Comparison of ENCODE assay signal across 26 cellular contexts in the genomic region with DNA sequence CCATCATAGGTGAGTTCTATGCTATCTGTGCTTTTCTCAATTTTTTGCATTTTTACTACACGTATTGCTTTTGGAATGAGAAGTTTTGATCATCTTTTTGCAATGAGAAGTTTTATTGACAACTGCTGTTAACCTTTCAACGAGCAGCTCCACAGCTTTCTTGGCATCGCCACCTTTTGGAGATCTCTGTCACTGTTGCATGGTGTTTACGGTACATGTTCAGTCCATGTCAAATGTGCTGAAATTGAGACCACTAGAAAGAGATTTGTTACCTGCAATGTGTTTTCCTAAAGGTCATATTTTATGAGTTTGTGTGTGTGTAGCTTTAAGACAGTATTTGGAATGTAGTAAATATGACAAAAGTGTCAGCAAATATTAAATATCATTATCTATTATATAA.
"Had no signal": no experiment of that assay in that cellular context is flagged by ENCODE, and none has a peak within 500 bp of the region (broad histone marks: within the 10 kb centered on the region; RNA-seq: fewer than 3 reads in every experiment).

No MANE protein-coding gene starts in this region.

- H3K4me3 ChIP-seq: esophagus squamous epithelium, lower lobe of right lung, pancreas, right atrium auricular region, sigmoid colon, testis, tibial nerve, upper lobe of left lung had no signal

- H3K27me3 ChIP-seq: esophagus squamous epithelium, pancreas, right atrium auricular region, sigmoid colon, testis, tibial nerve, upper lobe of left lung had no signal

- H3K27ac Mint-ChIP-seq: effector memory CD8-positive, alpha-beta T cell; natural killer cell; progenitor cell of endocrine pancreas; stimulated activated memory B cell treated with anti-CD40 and anti-IgM and Interleukin-4, amounts not matched to agents 10 μg/mL and 1 μg/mL and 100 μg/mL, for 72 hours had no signal

- H3K9me3 ChIP-seq: esophagus squamous epithelium, lower lobe of right lung, neutrophil, pancreas, right atrium auricular region, sigmoid colon, testis, tibial nerve, upper lobe of left lung had no signal

- H3K4me1 Mint-ChIP-seq: natural killer cell; neural crest cell; stimulated activated memory B cell treated with anti-CD40 and anti-IgM and Interleukin-4, amounts not matched to agents 10 μg/mL and 1 μg/mL and 100 μg/mL, for 72 hours had no signal

- H3K36me3 ChIP-seq: esophagus squamous epithelium, lower lobe of right lung, neutrophil, pancreas, right atrium auricular region, sigmoid colon, tibial nerve, upper lobe of left lung had no signal

- DNase-seq: cerebellar nuclear complex; cortex of kidney; effector memory CD8-positive, alpha-beta T cell; esophagus squamous epithelium; foreskin melanocyte; left cardiac atrium; left ventricle myocardium superior; lower lobe of right lung; natural killer cell; pancreas; sigmoid colon; stimulated activated CD4-positive, alpha-beta T cell treated with anti-CD3 and anti-CD28 coated beads, Interleukin-2, amount 100 ng/mL, for 24 hours; stimulated activated CD4-positive, alpha-beta T cell treated with anti-CD3 and anti-CD28 coated beads, Interleukin-4, amount 100 ng/mL, for 4 hours; stimulated activated naive CD8-positive, alpha-beta T cell treated with anti-CD3 and anti-CD28 coated beads, Interleukin-15, Interleukin-2, amounts not matched to agents 100 U/mL and 50 U/mL, for 24 hours; substantia nigra; testis; upper lobe of left lung had no signal

- H3K4me3 Mint-ChIP-seq: effector memory CD8-positive, alpha-beta T cell; natural killer cell; neural crest cell; stimulated activated memory B cell treated with anti-CD40 and anti-IgM and Interleukin-4, amounts not matched to agents 10 μg/mL and 1 μg/mL and 100 μg/mL, for 72 hours had no signal

- H3K4me1 ChIP-seq: lower lobe of right lung, right atrium auricular region, testis, tibial nerve had no signal

- H3K27ac ChIP-seq: esophagus squamous epithelium, lower lobe of right lung, neutrophil, right atrium auricular region, sigmoid colon, testis, tibial nerve, upper lobe of left lung had no signal

- FAIRE-seq: endometrium, islet of Langerhans, pancreas, urothelium cell line had no signal

- H3K9me3 Mint-ChIP-seq: effector memory CD8-positive, alpha-beta T cell; stimulated activated memory B cell treated with anti-CD40 and anti-IgM and Interleukin-4, amounts not matched to agents 10 μg/mL and 1 μg/mL and 100 μg/mL, for 72 hours had no signal

- ATAC-seq: effector memory CD8-positive, alpha-beta T cell; natural killer cell; stimulated activated memory B cell treated with anti-CD40 and anti-IgM and Interleukin-4, amounts not matched to agents 10 μg/mL and 1 μg/mL and 100 μg/mL, for 72 hours; stimulated activated naive CD8-positive, alpha-beta T cell treated with anti-CD3 and anti-CD28 coated beads, Interleukin-15, Interleukin-2, amounts not matched to agents 100 U/mL and 50 U/mL, for 24 hours had no signal

- H3K36me3 Mint-ChIP-seq: natural killer cell; stimulated activated memory B cell treated with anti-CD40 and anti-IgM and Interleukin-4, amounts not matched to agents 10 μg/mL and 1 μg/mL and 100 μg/mL, for 72 hours had no signal
